5 cellular contexts compared by ENCODE assay signal in genomic region chrX:119027960-119028732, GRCh38. TPM values are rescaled to one million over a fixed set of nuclear protein-coding genes. Genes with fewer than 3 reads are reported as not detected.
"Had no signal": no experiment of that assay in that cellular context is flagged by ENCODE, and none has a peak within 500 bp of the region (broad histone marks: within the 10 kb centered on the region; RNA-seq: fewer than 3 reads in every experiment).

No MANE protein-coding gene starts in this region.

RNA-seq across cellular contexts. Expression of gene CT47C1, which starts 44.6 kb away (rescaled TPM):
- total RNA-seq: GM23338, H1, H9, HFFc6 had no signal
- polyA plus RNA-seq: GM23338, H1, IgD-negative memory B cell had no signal

RNA-seq across cellular contexts. Expression of gene LONRF3, which starts 53.7 kb away (rescaled TPM):
- total RNA-seq: HFFc6 had no signal
- polyA plus RNA-seq: GM23338, H1, IgD-negative memory B cell had no signal
